Comparison of ENCODE assay signal across 22 cellular contexts in the genomic region with DNA sequence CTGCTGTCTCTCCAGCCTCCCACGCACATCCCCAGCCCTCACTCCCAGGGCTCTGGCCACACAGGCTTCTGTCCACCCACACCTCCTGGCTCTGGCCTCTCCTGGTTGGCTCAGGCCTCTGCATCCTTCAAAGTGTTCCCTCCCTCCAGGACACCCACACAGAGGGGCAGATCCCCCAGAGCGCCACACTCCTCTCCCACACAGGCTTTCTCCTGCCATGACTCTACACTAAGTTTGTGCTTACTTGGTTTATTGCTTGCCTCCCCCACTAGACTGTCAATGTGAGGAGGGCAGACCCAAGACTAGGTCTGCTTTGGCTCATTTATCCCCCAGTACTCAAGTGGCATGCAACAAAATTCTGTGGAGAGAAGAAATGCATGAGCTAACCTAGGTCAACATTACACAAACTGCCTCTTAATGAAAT.
DNase-seq lines count a peak whose midpoint lies in the region; ATAC-seq and TF ChIP-seq lines count a peak whose summit lies in the region.
"Had no signal": no experiment of that assay in that cellular context is flagged by ENCODE, and none has a peak within 500 bp of the region (broad histone marks: within the 10 kb centered on the region; RNA-seq: fewer than 3 reads in every experiment).

No MANE protein-coding gene starts in this region.

- no peaks in the 10 kb centered on the region for H3K9me2 ChIP-seq in SK-N-SH

- H3F3A ChIP-seq in SK-N-SH (replicated peaks; ENCODE audit: insufficient read depth) = no peaks in the 10 kb centered on the region

- no peaks in the 10 kb centered on the region for H3K79me2 ChIP-seq in SK-N-SH (ENCODE audit: insufficient read depth)

- no peaks in the 10 kb centered on the region for H3K9me3 ChIP-seq in SK-N-SH
- no peaks in the 10 kb centered on the region for H3K9me3 ChIP-seq in upper lobe of right lung
- H3K9me3 ChIP-seq: neutrophil, right atrium auricular region, tibial artery had no signal

- H3K36me3 ChIP-seq in SK-N-SH (replicated peaks in 1 of 2; ENCODE audit: control insufficient read depth in 1 of 2, insufficient read depth in 2 of 2, low read length in 1 of 2) (no peaks in the 10 kb centered on the region), upper lobe of right lung (no peaks in the 10 kb centered on the region)
- H3K36me3 ChIP-seq: neutrophil, right atrium auricular region, tibial artery had no signal

- intact Hi-C loops in upper lobe of right lung (cut with DNase I) = no loop called here

- H2AFZ ChIP-seq in SK-N-SH (ENCODE audit: low read depth) = no peak overlapping the region

- DNase-seq in SK-N-SH (no peak), astrocyte of the spinal cord (ENCODE audit: low read depth, low spot score) (peak; percentile 12), left kidney (ENCODE audit: low read depth, low spot score) (peak; percentile 72), upper lobe of right lung (no peak), DMS 273 (lab: John Stamatoyannopoulos, UW; ENCODE audit: unreplicated experiment) (no peak), SW 1271 (lab: John Stamatoyannopoulos, UW) (no peak)
- DNase-seq: activated CD8-positive, alpha-beta T cell treated with anti-CD3 and anti-CD28 coated beads for 36 hours; activated naive CD4-positive, alpha-beta T cell; activated T-cell treated with anti-CD3 and anti-CD28 coated beads, Interleukin-2, amount 50 U/mL, for 1 hour; anterior cingulate cortex; Calu3; NCI-H1694; NCI-H82; tibial artery had no signal

- H3K27me3 ChIP-seq in SK-N-SH (ENCODE audit: insufficient read depth) (no peaks in the 10 kb centered on the region; the same call in 1 of the 2 replicates), upper lobe of right lung (no peaks in the 10 kb centered on the region)
- H3K27me3 ChIP-seq: right atrium auricular region, tibial artery had no signal

- in situ Hi-C loops in astrocyte of the spinal cord (cut with HindIII; ENCODE audit: low sequenced_read_pairs) = no loop called here

- TF ChIP-seq EP300 in SK-N-SH (IDR thresholded peaks at IDR 0.05; ENCODE audit: borderline replicate concordance in 1 of 2, low read depth in 1 of 2, low read length in 1 of 2) = no peak

- peak overlapping the region in 1 of 2 experiments; percentile 90; a peak in 1 of 4 replicates for H3K27ac ChIP-seq in SK-N-SH (ENCODE audit: low read depth in 2 of 2, low read length in 1 of 2)
- H3K27ac ChIP-seq in upper lobe of right lung = no peak overlapping the region
- H3K27ac ChIP-seq: 22Rv1, coronary artery, neutrophil, tibial artery had no signal

- peak overlapping the region; percentile 43; the same call in 1 of the 2 replicates for H3K4me2 ChIP-seq in SK-N-SH

- H3K9ac ChIP-seq in SK-N-SH = no peak overlapping the region

- ATAC-seq in SK-N-SH treated with all-trans-retinoic acid at 6 μM for 48 hours (no peak), upper lobe of right lung (peak; percentile 15), HG03135 (IDR thresholded peaks at IDR 0.05; ENCODE audit: unreplicated experiment) (no peak)
- ATAC-seq: activated CD8-positive, alpha-beta T cell treated with anti-CD3 and anti-CD28 coated beads for 36 hours; left lobe of liver; stimulated activated memory B cell treated with anti-CD40 and anti-IgM and Interleukin-4, amounts not matched to agents 10 μg/mL and 1 μg/mL and 100 μg/mL, for 72 hours had no signal

- WGBS in SK-N-SH (ENCODE audit: low lambda C conversion rate) = 47% methylated on average over 2 of the region's 2 CpGs

- TF ChIP-seq RAD21 in SK-N-SH (IDR thresholded peaks at IDR 0.05; ENCODE audit: low read length) = no peak

- POLR2A ChIA-PET in SK-N-SH (lab: Yijun Ruan, JAX) = no interaction called here

- CTCF ChIA-PET in SK-N-SH (lab: Yijun Ruan, JAX) = interaction anchor here (1.4 kb wide), 1 partner anchor 40 kb away, joined by 4 read pairs; no protein-coding TSS in a partner anchor

- TF ChIP-seq CTCF in SK-N-SH (IDR thresholded peaks at IDR 0.05) (no peak), astrocyte of the spinal cord (IDR thresholded peaks at IDR 0.05; ENCODE audit: low read depth, low read length) (no peak), upper lobe of right lung (IDR thresholded peaks at IDR 0.05) (no peak)

- H4K20me1 ChIP-seq in SK-N-SH (ENCODE audit: insufficient read depth) = no peaks in the 10 kb centered on the region

- no peak overlapping the region for H3K4me3 ChIP-seq in SK-N-SH (ENCODE audit: low read depth in 2 of 2, low read length in 1 of 2)
- no peak overlapping the region for H3K4me3 ChIP-seq in astrocyte of the spinal cord (ENCODE audit: low read depth, low read length)
- H3K4me3 ChIP-seq in upper lobe of right lung = no peak overlapping the region
- H3K4me3 ChIP-seq: coronary artery, right atrium auricular region, tibial artery had no signal

- H3K4me1 ChIP-seq in SK-N-SH (ENCODE audit: control insufficient read depth in 1 of 2, insufficient read depth in 2 of 2, low read depth in 1 of 2, low read length in 1 of 2) (peaks cover 41 to 51% of the 10 kb centered on the region in 2 experiments; a peak in 3 of 4 replicates), upper lobe of right lung (peaks cover 15% of the 10 kb centered on the region)

TF ChIP-seq in SK-N-SH, 30 proteins besides CTCF, POLR2A, EP300 and RAD21 (continues in another document):
- TF ChIP-seq, protein P1, sequence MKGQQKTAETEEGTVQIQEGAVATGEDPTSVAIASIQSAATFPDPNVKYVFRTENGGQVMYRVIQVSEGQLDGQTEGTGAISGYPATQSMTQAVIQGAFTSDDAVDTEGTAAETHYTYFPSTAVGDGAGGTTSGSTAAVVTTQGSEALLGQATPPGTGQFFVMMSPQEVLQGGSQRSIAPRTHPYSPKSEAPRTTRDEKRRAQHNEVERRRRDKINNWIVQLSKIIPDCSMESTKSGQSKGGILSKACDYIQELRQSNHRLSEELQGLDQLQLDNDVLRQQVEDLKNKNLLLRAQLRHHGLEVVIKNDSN (IDR thresholded peaks at IDR 0.05; ENCODE audit: borderline replicate concordance, low read depth) = no peak
- TF ChIP-seq MXI1 (IDR thresholded peaks at IDR 0.05; ENCODE audit: low read depth, low read length) (no peak), TAF1 (IDR thresholded peaks at IDR 0.05; ENCODE audit: borderline replicate concordance, low read depth, low read length) (no peak), TEAD4 (IDR thresholded peaks at IDR 0.05; ENCODE audit: borderline replicate concordance, insufficient read depth) (no peak), MEF2A (IDR thresholded peaks at IDR 0.05; ENCODE audit: borderline replicate concordance, low read depth) (no peak), RFX5 (IDR thresholded peaks at IDR 0.05; ENCODE audit: low read length) (no peak), GATA2 (CRISPR knock-in tag; IDR thresholded peaks at IDR 0.05) (no peak), CHD2 (IDR thresholded peaks at IDR 0.05; ENCODE audit: low read length, partially characterized antibody) (no peak)
- TF ChIP-seq, protein P2, sequence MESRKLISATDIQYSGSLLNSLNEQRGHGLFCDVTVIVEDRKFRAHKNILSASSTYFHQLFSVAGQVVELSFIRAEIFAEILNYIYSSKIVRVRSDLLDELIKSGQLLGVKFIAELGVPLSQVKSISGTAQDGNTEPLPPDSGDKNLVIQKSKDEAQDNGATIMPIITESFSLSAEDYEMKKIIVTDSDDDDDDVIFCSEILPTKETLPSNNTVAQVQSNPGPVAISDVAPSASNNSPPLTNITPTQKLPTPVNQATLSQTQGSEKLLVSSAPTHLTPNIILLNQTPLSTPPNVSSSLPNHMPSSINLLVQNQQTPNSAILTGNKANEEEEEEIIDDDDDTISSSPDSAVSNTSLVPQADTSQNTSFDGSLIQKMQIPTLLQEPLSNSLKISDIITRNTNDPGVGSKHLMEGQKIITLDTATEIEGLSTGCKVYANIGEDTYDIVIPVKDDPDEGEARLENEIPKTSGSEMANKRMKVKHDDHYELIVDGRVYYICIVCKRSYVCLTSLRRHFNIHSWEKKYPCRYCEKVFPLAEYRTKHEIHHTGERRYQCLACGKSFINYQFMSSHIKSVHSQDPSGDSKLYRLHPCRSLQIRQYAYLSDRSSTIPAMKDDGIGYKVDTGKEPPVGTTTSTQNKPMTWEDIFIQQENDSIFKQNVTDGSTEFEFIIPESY (IDR thresholded peaks at IDR 0.05; ENCODE audit: borderline replicate concordance, low read depth) = no peak

TF ChIP-seq in SK-N-SH treated with all-trans-retinoic acid at 6 μM for 48 hours, 23 proteins besides CTCF, POLR2A, EP300 and RAD21:
- TF ChIP-seq PPARA (CRISPR knock-in tag; IDR thresholded peaks at IDR 0.05; ENCODE audit: borderline replicate concordance) (no peak), OSR1 (CRISPR knock-in tag; IDR thresholded peaks at IDR 0.05) (no peak), ZNF8 (CRISPR knock-in tag; IDR thresholded peaks at IDR 0.05) (no peak), BACH2 (CRISPR knock-in tag; IDR thresholded peaks at IDR 0.05; ENCODE audit: borderline replicate concordance) (no peak), SNAI2 (CRISPR knock-in tag; IDR thresholded peaks at IDR 0.05) (no peak), CSDC2 (CRISPR knock-in tag; IDR thresholded peaks at IDR 0.05) (no peak)
- TF ChIP-seq, protein P3, sequence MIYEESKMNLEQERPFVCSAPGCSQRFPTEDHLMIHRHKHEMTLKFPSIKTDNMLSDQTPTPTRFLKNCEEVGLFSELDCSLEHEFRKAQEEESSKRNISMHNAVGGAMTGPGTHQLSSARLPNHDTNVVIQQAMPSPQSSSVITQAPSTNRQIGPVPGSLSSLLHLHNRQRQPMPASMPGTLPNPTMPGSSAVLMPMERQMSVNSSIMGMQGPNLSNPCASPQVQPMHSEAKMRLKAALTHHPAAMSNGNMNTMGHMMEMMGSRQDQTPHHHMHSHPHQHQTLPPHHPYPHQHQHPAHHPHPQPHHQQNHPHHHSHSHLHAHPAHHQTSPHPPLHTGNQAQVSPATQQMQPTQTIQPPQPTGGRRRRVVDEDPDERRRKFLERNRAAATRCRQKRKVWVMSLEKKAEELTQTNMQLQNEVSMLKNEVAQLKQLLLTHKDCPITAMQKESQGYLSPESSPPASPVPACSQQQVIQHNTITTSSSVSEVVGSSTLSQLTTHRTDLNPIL (CRISPR knock-in tag; IDR thresholded peaks at IDR 0.05; ENCODE audit: low read depth) = no peak
- TF ChIP-seq, protein P4, sequence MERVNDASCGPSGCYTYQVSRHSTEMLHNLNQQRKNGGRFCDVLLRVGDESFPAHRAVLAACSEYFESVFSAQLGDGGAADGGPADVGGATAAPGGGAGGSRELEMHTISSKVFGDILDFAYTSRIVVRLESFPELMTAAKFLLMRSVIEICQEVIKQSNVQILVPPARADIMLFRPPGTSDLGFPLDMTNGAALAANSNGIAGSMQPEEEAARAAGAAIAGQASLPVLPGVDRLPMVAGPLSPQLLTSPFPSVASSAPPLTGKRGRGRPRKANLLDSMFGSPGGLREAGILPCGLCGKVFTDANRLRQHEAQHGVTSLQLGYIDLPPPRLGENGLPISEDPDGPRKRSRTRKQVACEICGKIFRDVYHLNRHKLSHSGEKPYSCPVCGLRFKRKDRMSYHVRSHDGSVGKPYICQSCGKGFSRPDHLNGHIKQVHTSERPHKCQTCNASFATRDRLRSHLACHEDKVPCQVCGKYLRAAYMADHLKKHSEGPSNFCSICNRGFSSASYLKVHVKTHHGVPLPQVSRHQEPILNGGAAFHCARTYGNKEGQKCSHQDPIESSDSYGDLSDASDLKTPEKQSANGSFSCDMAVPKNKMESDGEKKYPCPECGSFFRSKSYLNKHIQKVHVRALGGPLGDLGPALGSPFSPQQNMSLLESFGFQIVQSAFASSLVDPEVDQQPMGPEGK (CRISPR knock-in tag; IDR thresholded peaks at IDR 0.05; ENCODE audit: borderline replicate concordance) = no peak

Comparison
In these comparisons a context has a peak if more than half of its experiments do, and no peak if none do; other contexts are left out.
1. DNase-seq: peak in astrocyte of the spinal cord (single experiment) and left kidney (single experiment); none in SK-N-SH (single experiment), upper lobe of right lung (single experiment), DMS 273 (single experiment) and SW 1271 (0 of 2).